Comparison of ENCODE assay signal across 1 cellular context in the genomic region with DNA sequence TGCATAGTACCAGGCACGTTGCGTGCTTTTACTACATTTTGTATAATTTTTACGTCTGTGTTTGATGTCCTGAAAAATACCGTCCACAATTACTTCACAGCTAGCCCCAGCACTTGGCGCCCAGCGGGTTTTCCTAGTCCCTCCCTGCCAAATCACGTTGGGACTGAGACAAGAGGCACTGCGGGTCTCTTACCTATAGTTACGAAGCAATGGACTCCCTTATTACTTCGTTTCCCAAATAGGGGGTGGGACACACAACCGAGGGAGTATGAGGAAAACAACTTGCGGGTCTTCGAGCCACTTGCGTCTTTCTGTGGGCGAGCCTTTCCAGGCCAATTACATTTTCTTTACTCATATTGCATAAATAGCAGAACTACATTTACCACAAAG.
TF ChIP-seq lines count a peak whose summit lies in the region.

No MANE protein-coding gene starts in this region.

TF ChIP-seq in HepG2, 621 proteins besides CTCF, POLR2A, EP300 and RAD21 (continued from another document):
- TF ChIP-seq DNMT1 (CRISPR knock-in tag; IDR thresholded peaks at IDR 0.05) (no peak), IRX3 (CRISPR knock-in tag; IDR thresholded peaks at IDR 0.05; ENCODE audit: borderline replicate concordance, low read depth) (no peak), ZNF205 (CRISPR knock-in tag; IDR thresholded peaks at IDR 0.05) (0 out of 2 replicates have a peak, but pooled peaks have one; percentile 7), MLLT10 (CRISPR knock-in tag; IDR thresholded peaks at IDR 0.05) (no peak), ZBTB3 (CRISPR knock-in tag; IDR thresholded peaks at IDR 0.05; ENCODE audit: borderline replicate concordance, low read depth) (no peak), NPAS2 (CRISPR knock-in tag; IDR thresholded peaks at IDR 0.05; ENCODE audit: borderline replicate concordance) (0 out of 2 replicates have a peak, but pooled peaks have one; percentile 53), ZBTB38 (CRISPR knock-in tag; IDR thresholded peaks at IDR 0.05) (peak; percentile 13; the same call in 1 of the 2 replicates), ZFP82 (CRISPR knock-in tag; IDR thresholded peaks at IDR 0.05; ENCODE audit: borderline replicate concordance) (0 out of 2 replicates have a peak, but pooled peaks have one; percentile 28), ZC3H4 (CRISPR knock-in tag; IDR thresholded peaks at IDR 0.05; ENCODE audit: borderline replicate concordance) (peak; percentile 38; the same call in 1 of the 2 replicates), ISX (CRISPR knock-in tag; conservative IDR thresholded peaks at IDR 0.05) (no peak), ZBTB7A (CRISPR knock-in tag; IDR thresholded peaks at IDR 0.05) (0 out of 2 replicates have a peak, but pooled peaks have one; percentile 25), RARG (CRISPR knock-in tag; IDR thresholded peaks at IDR 0.05; ENCODE audit: low read depth) (no peak), RORA (CRISPR knock-in tag; IDR thresholded peaks at IDR 0.05) (no peak), BRCA1 (CRISPR knock-in tag; IDR thresholded peaks at IDR 0.05) (no peak), HOXA5 (CRISPR knock-in tag; IDR thresholded peaks at IDR 0.05) (no peak), PAWR (CRISPR knock-in tag; IDR thresholded peaks at IDR 0.05; ENCODE audit: borderline replicate concordance) (no peak)
- TF ChIP-seq, protein P1, sequence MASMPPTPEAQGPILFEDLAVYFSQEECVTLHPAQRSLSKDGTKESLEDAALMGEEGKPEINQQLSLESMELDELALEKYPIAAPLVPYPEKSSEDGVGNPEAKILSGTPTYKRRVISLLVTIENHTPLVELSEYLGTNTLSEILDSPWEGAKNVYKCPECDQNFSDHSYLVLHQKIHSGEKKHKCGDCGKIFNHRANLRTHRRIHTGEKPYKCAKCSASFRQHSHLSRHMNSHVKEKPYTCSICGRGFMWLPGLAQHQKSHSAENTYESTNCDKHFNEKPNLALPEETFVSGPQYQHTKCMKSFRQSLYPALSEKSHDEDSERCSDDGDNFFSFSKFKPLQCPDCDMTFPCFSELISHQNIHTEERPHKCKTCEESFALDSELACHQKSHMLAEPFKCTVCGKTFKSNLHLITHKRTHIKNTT (CRISPR knock-in tag; IDR thresholded peaks at IDR 0.05): no peak
- TF ChIP-seq, protein P2, sequence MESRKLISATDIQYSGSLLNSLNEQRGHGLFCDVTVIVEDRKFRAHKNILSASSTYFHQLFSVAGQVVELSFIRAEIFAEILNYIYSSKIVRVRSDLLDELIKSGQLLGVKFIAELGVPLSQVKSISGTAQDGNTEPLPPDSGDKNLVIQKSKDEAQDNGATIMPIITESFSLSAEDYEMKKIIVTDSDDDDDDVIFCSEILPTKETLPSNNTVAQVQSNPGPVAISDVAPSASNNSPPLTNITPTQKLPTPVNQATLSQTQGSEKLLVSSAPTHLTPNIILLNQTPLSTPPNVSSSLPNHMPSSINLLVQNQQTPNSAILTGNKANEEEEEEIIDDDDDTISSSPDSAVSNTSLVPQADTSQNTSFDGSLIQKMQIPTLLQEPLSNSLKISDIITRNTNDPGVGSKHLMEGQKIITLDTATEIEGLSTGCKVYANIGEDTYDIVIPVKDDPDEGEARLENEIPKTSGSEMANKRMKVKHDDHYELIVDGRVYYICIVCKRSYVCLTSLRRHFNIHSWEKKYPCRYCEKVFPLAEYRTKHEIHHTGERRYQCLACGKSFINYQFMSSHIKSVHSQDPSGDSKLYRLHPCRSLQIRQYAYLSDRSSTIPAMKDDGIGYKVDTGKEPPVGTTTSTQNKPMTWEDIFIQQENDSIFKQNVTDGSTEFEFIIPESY (CRISPR knock-in tag; IDR thresholded peaks at IDR 0.05): peak; percentile 91
- TF ChIP-seq, protein P3, sequence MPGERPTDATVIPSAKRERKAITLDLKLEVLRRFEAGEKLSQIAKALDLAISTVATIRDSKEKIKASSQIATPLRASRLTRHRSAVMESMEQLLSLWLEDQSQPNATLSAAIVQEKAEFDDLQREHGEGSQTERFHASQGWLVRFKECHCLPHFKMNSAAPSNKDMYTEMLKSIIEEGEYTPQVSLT (CRISPR knock-in tag; IDR thresholded peaks at IDR 0.05; ENCODE audit: borderline replicate concordance, low read depth): 0 out of 2 replicates have a peak, but pooled peaks have one; percentile 36
- TF ChIP-seq, protein P4, sequence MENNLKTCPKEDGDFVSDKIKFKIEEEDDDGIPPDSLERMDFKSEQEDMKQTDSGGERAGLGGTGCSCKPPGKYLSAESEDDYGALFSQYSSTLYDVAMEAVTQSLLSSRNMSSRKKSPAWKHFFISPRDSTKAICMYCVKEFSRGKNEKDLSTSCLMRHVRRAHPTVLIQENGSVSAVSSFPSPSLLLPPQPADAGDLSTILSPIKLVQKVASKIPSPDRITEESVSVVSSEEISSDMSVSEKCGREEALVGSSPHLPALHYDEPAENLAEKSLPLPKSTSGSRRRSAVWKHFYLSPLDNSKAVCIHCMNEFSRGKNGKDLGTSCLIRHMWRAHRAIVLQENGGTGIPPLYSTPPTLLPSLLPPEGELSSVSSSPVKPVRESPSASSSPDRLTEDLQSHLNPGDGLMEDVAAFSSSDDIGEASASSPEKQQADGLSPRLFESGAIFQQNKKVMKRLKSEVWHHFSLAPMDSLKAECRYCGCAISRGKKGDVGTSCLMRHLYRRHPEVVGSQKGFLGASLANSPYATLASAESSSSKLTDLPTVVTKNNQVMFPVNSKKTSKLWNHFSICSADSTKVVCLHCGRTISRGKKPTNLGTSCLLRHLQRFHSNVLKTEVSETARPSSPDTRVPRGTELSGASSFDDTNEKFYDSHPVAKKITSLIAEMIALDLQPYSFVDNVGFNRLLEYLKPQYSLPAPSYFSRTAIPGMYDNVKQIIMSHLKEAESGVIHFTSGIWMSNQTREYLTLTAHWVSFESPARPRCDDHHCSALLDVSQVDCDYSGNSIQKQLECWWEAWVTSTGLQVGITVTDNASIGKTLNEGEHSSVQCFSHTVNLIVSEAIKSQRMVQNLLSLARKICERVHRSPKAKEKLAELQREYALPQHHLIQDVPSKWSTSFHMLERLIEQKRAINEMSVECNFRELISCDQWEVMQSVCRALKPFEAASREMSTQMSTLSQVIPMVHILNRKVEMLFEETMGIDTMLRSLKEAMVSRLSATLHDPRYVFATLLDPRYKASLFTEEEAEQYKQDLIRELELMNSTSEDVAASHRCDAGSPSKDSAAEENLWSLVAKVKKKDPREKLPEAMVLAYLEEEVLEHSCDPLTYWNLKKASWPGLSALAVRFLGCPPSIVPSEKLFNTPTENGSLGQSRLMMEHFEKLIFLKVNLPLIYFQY (CRISPR knock-in tag; IDR thresholded peaks at IDR 0.05; ENCODE audit: borderline replicate concordance): no peak
TF ChIP-seq in HepG2: peak in this region for 9.
